2 cellular contexts compared by ENCODE assay signal in the genomic region with DNA sequence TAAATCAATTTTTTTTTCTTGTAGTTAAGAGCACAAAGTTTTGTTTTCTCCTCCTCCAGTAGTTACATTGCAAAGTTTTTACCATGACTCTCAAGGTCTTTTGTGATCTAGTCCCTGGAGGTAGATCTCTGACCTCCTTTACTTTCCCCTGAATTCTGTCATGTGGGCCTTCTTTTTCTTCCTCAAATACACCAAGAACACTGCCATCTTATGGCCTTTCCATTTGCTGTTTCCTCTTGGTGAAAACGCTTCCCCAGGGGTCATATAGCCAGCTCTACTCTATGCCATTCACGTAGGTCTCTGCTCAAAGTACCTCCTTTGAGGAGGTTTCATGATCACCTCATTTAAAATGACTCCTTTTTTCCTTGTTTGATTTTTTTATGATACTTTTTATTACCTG.
TF ChIP-seq lines count a peak whose summit lies in the region.

No MANE protein-coding gene starts in this region.

TF ChIP-seq in SK-N-SH, 30 proteins besides CTCF, POLR2A, EP300 and RAD21 (continued from another document):
- TF ChIP-seq RFX5 (IDR thresholded peaks at IDR 0.05; ENCODE audit: low read length) (no peak), JUND (IDR thresholded peaks at IDR 0.05) (no peak), NRF1 (IDR thresholded peaks at IDR 0.05; ENCODE audit: low read depth, low read length) (no peak), TCF12 (IDR thresholded peaks at IDR 0.05) (no peak), RCOR1 (IDR thresholded peaks at IDR 0.05; ENCODE audit: low read length) (no peak), RXRA (IDR thresholded peaks at IDR 0.05; ENCODE audit: borderline replicate concordance, low read depth) (no peak), SMC3 (IDR thresholded peaks at IDR 0.05; ENCODE audit: low read depth, low read length) (no peak), REST (IDR thresholded peaks at IDR 0.05; ENCODE audit: low read depth, low read length) (no peak)

TF ChIP-seq in SK-N-SH treated with all-trans-retinoic acid at 6 μM for 48 hours, 23 proteins besides CTCF, POLR2A, EP300 and RAD21 (continued from another document):
- TF ChIP-seq, protein P1, sequence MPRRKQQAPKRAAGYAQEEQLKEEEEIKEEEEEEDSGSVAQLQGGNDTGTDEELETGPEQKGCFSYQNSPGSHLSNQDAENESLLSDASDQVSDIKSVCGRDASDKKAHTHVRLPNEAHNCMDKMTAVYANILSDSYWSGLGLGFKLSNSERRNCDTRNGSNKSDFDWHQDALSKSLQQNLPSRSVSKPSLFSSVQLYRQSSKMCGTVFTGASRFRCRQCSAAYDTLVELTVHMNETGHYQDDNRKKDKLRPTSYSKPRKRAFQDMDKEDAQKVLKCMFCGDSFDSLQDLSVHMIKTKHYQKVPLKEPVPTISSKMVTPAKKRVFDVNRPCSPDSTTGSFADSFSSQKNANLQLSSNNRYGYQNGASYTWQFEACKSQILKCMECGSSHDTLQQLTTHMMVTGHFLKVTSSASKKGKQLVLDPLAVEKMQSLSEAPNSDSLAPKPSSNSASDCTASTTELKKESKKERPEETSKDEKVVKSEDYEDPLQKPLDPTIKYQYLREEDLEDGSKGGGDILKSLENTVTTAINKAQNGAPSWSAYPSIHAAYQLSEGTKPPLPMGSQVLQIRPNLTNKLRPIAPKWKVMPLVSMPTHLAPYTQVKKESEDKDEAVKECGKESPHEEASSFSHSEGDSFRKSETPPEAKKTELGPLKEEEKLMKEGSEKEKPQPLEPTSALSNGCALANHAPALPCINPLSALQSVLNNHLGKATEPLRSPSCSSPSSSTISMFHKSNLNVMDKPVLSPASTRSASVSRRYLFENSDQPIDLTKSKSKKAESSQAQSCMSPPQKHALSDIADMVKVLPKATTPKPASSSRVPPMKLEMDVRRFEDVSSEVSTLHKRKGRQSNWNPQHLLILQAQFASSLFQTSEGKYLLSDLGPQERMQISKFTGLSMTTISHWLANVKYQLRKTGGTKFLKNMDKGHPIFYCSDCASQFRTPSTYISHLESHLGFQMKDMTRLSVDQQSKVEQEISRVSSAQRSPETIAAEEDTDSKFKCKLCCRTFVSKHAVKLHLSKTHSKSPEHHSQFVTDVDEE (CRISPR knock-in tag; IDR thresholded peaks at IDR 0.05): no peak
- TF ChIP-seq CREB5 (CRISPR knock-in tag; IDR thresholded peaks at IDR 0.05; ENCODE audit: low read depth): no peak
- TF ChIP-seq RARB (CRISPR knock-in tag; IDR thresholded peaks at IDR 0.05): no peak
